ENCODE assay signal across 5 cellular contexts in genomic region chr2:113517025-113517424, GRCh38. TPM values are rescaled to one million over a fixed set of nuclear protein-coding genes. Genes with fewer than 3 reads are reported as not detected.
"Had no signal": no experiment of that assay in that cellular context is flagged by ENCODE, and none has a peak within 500 bp of the region (broad histone marks: within the 10 kb centered on the region; RNA-seq: fewer than 3 reads in every experiment).

No MANE protein-coding gene starts in this region.

RNA-seq across cellular contexts. Expression of gene FOXD4L1, which starts 18.6 kb away (rescaled TPM):
- total RNA-seq: colonic mucosa, dermis microvascular lymphatic vessel endothelial cell, endothelial cell of umbilical vein, epithelial cell of proximal tubule, glomerular endothelial cell had no signal
